10 cellular contexts compared by ENCODE assay signal in genomic region chr2:62303818-62304217, GRCh38.
A peak's percentile ranks its signal among the peaks of the same experiment; 100 is the strongest.
DNase-seq lines count a peak whose midpoint lies in the region; ATAC-seq and TF ChIP-seq lines count a peak whose summit lies in the region.
"Had no signal": no experiment of that assay in that cellular context is flagged by ENCODE, and none has a peak within 500 bp of the region (broad histone marks: within the 10 kb centered on the region; RNA-seq: fewer than 3 reads in every experiment).

No MANE protein-coding gene starts in this region.

- intact Hi-C loops in activated CD4-positive, alpha-beta memory T cell treated with anti-CD3 and anti-CD28 coated beads for 36 hours (cut with micrococcal nuclease): loop anchor here (10.0 kb wide), 2 partner anchors 269 to 1281 kb away; partner anchors contain the start of genes MDH1 and WDPCP
- intact Hi-C loops in mucosa of descending colon (cut with DNase I, micrococcal nuclease): no loop called here

- H3K4me1 ChIP-seq in skeletal muscle tissue (ENCODE audit: control insufficient read depth in 3 of 3, insufficient read depth in 3 of 3, low read length in 3 of 3): peaks cover 13 to 18% (median 15%) of the 10 kb centered on the region in 3 donors
- H3K4me1 ChIP-seq in mucosa of descending colon (ENCODE audit: low read depth): peaks cover 36% of the 10 kb centered on the region

- TF ChIP-seq CTCF in GM13977 (IDR thresholded peaks at IDR 0.05; ENCODE audit: extremely low read depth, insufficient read depth, missing control alignments): no peak
- TF ChIP-seq CTCF in mucosa of descending colon (IDR thresholded peaks at IDR 0.05): no peak

- ATAC-seq in GM18858 (IDR thresholded peaks at IDR 0.05; ENCODE audit: unreplicated experiment): peak; percentile 24
- peak; percentile 34 for ATAC-seq in HG03097 (IDR thresholded peaks at IDR 0.05; ENCODE audit: low FRiP score, unreplicated experiment)
- no peak for ATAC-seq in GM21528 (IDR thresholded peaks at IDR 0.05; ENCODE audit: low FRiP score, unreplicated experiment)
- no peak for ATAC-seq in mucosa of descending colon

- in situ Hi-C loops in GM13977 (cut with MboI; ENCODE audit: low pct_unique_long_range_greater_than_20kb, low sequenced_read_pairs, unreplicated experiment): no loop called here

- H3K4me1 Mint-ChIP-seq in activated CD4-positive, alpha-beta memory T cell treated with anti-CD3 and anti-CD28 coated beads for 36 hours (ENCODE audit: low read depth): peaks cover 57% of the 10 kb centered on the region

- H3K9ac ChIP-seq in skeletal muscle tissue (ENCODE audit: low read depth in 1 of 3, low read length in 3 of 3): no peak overlapping the region

- H3K27me3 Mint-ChIP-seq in activated CD4-positive, alpha-beta memory T cell treated with anti-CD3 and anti-CD28 coated beads for 36 hours: no peaks in the 10 kb centered on the region

- H3K27ac Mint-ChIP-seq in activated CD4-positive, alpha-beta memory T cell treated with anti-CD3 and anti-CD28 coated beads for 36 hours: peak overlapping the region; percentile 80

- CTCF ChIA-PET in activated CD4-positive, alpha-beta memory T cell treated with anti-CD3 and anti-CD28 coated beads for 36 hours (lab: Charles Lee): interaction anchor here (0.6 kb wide), 1 partner anchor 310 kb away, joined by 3 read pairs; no protein-coding TSS in a partner anchor

- no peak overlapping the region for H3K4me3 Mint-ChIP-seq in activated CD4-positive, alpha-beta memory T cell treated with anti-CD3 and anti-CD28 coated beads for 36 hours

- POLR2A ChIA-PET in activated CD4-positive, alpha-beta memory T cell treated with anti-CD3 and anti-CD28 coated beads for 36 hours (lab: Charles Lee): no interaction called here

- H3K36me3 ChIP-seq in skeletal muscle tissue (ENCODE audit: control insufficient read depth in 3 of 3, insufficient read depth in 3 of 3, low read length in 3 of 3): no peaks in the 10 kb centered on the region
- no peaks in the 10 kb centered on the region for H3K36me3 ChIP-seq in mucosa of descending colon (ENCODE audit: low read depth)

- DNase-seq in activated CD4-positive, alpha-beta memory T cell treated with anti-CD3 and anti-CD28 coated beads for 36 hours: peak; percentile 21
- DNase-seq in GM13977 (ENCODE audit: low spot score) (no peak), mucosa of descending colon (no peak)
- no peak for DNase-seq in activated CD8-positive, alpha-beta memory T cell treated with anti-CD3 and anti-CD28 coated beads, Interleukin-2, amount 50 U/mL, for 4 hours
- DNase-seq: NCI-H1048 had no signal

- H3K36me3 Mint-ChIP-seq in activated CD4-positive, alpha-beta memory T cell treated with anti-CD3 and anti-CD28 coated beads for 36 hours: no peaks in the 10 kb centered on the region

- H3K27me3 ChIP-seq in skeletal muscle tissue (ENCODE audit: control insufficient read depth in 3 of 3, insufficient read depth in 3 of 3, low read length in 3 of 3): no peaks in the 10 kb centered on the region

- H3K9me3 ChIP-seq in skeletal muscle tissue (ENCODE audit: control insufficient read depth in 3 of 3, low read length in 3 of 3): no peaks in the 10 kb centered on the region
- H3K9me3 ChIP-seq in mucosa of descending colon: no peaks in the 10 kb centered on the region

- no peaks in the 10 kb centered on the region for H3K9me3 Mint-ChIP-seq in activated CD4-positive, alpha-beta memory T cell treated with anti-CD3 and anti-CD28 coated beads for 36 hours

- H3K27ac ChIP-seq in skeletal muscle tissue (ENCODE audit: low read depth, low read length): peak overlapping the region; percentile 74
- H3K27ac ChIP-seq: SK-N-MC had no signal

- H3K4me3 ChIP-seq in skeletal muscle tissue (ENCODE audit: low read length in 3 of 3): no peak overlapping the region
- H3K4me3 ChIP-seq in mucosa of descending colon: no peak overlapping the region
- H3K4me3 ChIP-seq: SK-N-MC had no signal

Comparison
In these comparisons a context has a peak if more than half of its experiments do, and no peak if none do; other contexts are left out.
1. ATAC-seq: peak in GM18858 (single experiment) and HG03097 (single experiment); none in GM21528 (single experiment) and mucosa of descending colon (single experiment).